ENCODE assay signal across 8 cellular contexts in the genomic region with DNA sequence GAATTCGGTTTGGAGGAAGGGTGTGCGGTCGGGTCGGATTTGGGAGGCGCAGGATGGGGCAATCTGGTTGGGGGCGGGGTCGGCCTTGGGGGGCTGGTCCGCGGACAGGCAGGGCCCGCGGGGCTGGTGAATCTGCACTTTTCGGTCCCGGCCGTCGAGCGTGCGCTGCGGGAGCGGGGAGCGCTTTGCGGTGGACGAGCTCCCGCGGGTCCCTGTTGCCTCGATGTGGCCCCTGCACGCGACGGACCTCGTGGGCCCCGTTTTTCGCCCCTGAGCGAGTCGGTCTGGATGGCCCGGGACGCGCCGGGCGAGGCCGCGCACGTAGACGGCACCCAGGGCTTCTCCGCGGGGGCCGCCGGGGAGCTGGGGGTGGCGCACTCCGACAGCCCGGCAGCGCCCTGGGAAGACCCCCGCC. TPM values are rescaled to one million over a fixed set of nuclear protein-coding genes. Genes with fewer than 3 reads are reported as not detected.
DNase-seq lines count a peak whose midpoint lies in the region; ATAC-seq and TF ChIP-seq lines count a peak whose summit lies in the region.

No MANE protein-coding gene starts in this region.

- H3K9me3 ChIP-seq in SJSA1 (replicated peaks) (no peaks in the 10 kb centered on the region), duodenal mucosa (ENCODE audit: control insufficient read depth in 1 of 2, low read length in 2 of 2) (no peaks in the 10 kb centered on the region), upper lobe of right lung (no peaks in the 10 kb centered on the region)

- TF ChIP-seq CTCF in upper lobe of right lung (IDR thresholded peaks at IDR 0.05) = no peak

- peak; percentile 2 for ATAC-seq in upper lobe of right lung
- no peak for ATAC-seq in HG03025 (IDR thresholded peaks at IDR 0.05; ENCODE audit: low FRiP score, unreplicated experiment)

- H3K27me3 ChIP-seq in SJSA1 (replicated peaks) (no peaks in the 10 kb centered on the region), duodenal mucosa (ENCODE audit: control insufficient read depth in 1 of 2, insufficient read depth in 2 of 2, low read length in 2 of 2) (no peaks in the 10 kb centered on the region), upper lobe of right lung (no peaks in the 10 kb centered on the region)

- H3K27ac ChIP-seq in SJSA1 = peak overlapping the region; percentile 78
- H3K27ac ChIP-seq in duodenal mucosa (ENCODE audit: low read depth, low read length) = peak overlapping the region; percentile 96
- H3K27ac ChIP-seq in upper lobe of right lung = peak overlapping the region; percentile 98

- peak overlapping the region; percentile 92 for H3K4me3 ChIP-seq in SJSA1
- H3K4me3 ChIP-seq in duodenal mucosa (ENCODE audit: low read depth in 1 of 2, low read length in 2 of 2) = peak overlapping the region; percentile 86 to 87
- H3K4me3 ChIP-seq in upper lobe of right lung = peak overlapping the region; percentile 100

- DNase-seq in EH (ENCODE audit: low read depth) = peak; percentile 39
- no peak for DNase-seq in SJSA1 (ENCODE audit: low read depth in 1 of 2, low spot score in 2 of 2)
- DNase-seq in midbrain (lab: John Stamatoyannopoulos, UW) = peak; percentile 30
- peak; percentile 84 for DNase-seq in upper lobe of right lung
- no peak for DNase-seq in kidney tubule cell (ENCODE audit: low spot score)
- no peak for DNase-seq in HPDE6-E6E7 (ENCODE audit: extremely low spot score)

- H3K4me1 ChIP-seq in SJSA1 (replicated peaks) (peaks cover 33% of the 10 kb centered on the region), duodenal mucosa (ENCODE audit: control insufficient read depth in 1 of 2, insufficient read depth in 2 of 2, low read length in 2 of 2) (peaks cover 35 to 38% of the 10 kb centered on the region in 2 donors), upper lobe of right lung (peaks cover 61% of the 10 kb centered on the region)

- intact Hi-C loops in upper lobe of right lung (cut with DNase I) = loop anchor here (5.0 kb wide), 1 partner anchor 33 kb away; a partner anchor contains a TSS

- H3K9ac ChIP-seq in duodenal mucosa (ENCODE audit: low read depth in 1 of 2, low read length in 2 of 2) = peak overlapping the region; percentile 95 to 97

- H3K36me3 ChIP-seq in SJSA1 (peaks cover 56% of the 10 kb centered on the region), duodenal mucosa (ENCODE audit: control insufficient read depth in 1 of 2, insufficient read depth in 2 of 2, low read length in 2 of 2) (peaks cover 7 to 14% of the 10 kb centered on the region in 2 donors), upper lobe of right lung (peaks cover 25% of the 10 kb centered on the region)

RNA-seq across cellular contexts. Expression of a gene that starts 11.8 kb away (rescaled TPM):
- total RNA-seq in SJSA1 (2014; rRNA removed; shearing (Covaris generic)) = not detected in 2 replicates
- 4.5 TPM for total RNA-seq in upper lobe of right lung

RNA-seq across cellular contexts. Expression of a gene that starts 13.9 kb away (rescaled TPM):
- not detected in 2 replicates for total RNA-seq in SJSA1 (2014; rRNA removed; shearing (Covaris generic))
- 1.1 TPM for total RNA-seq in upper lobe of right lung

RNA-seq across cellular contexts. Expression of a gene that starts 21.0 kb away (rescaled TPM):
- total RNA-seq in SJSA1 (2014; rRNA removed; shearing (Covaris generic)) = 0.58 TPM in 1 of 2 replicates, not detected in the other
- 6.1 TPM for total RNA-seq in upper lobe of right lung

RNA-seq across cellular contexts. Expression of a gene that starts 33.5 kb away (rescaled TPM):
- 13.8 and 44.9 TPM in 2 replicates for total RNA-seq in SJSA1 (2014; rRNA removed; shearing (Covaris generic))
- 67.1 TPM for total RNA-seq in upper lobe of right lung

RNA-seq across cellular contexts. Expression of a gene that starts 34.0 kb away (rescaled TPM):
- total RNA-seq in SJSA1 (2014; rRNA removed; shearing (Covaris generic)) = 91.7 and 116 TPM in 2 replicates
- total RNA-seq in upper lobe of right lung = 54.6 TPM

Comparison
In these comparisons a context has a peak if more than half of its experiments do, and no peak if none do; other contexts are left out.
1. DNase-seq: peak in EH (single experiment), midbrain (single experiment) and upper lobe of right lung (single experiment); none in SJSA1 (0 of 2), kidney tubule cell (single experiment) and HPDE6-E6E7 (single experiment).
2. Peak in every context shown above with its lines, with median percentiles within 50 percentile points of each other: H3K27ac ChIP-seq and H3K4me3 ChIP-seq.